In the genomic region with DNA sequence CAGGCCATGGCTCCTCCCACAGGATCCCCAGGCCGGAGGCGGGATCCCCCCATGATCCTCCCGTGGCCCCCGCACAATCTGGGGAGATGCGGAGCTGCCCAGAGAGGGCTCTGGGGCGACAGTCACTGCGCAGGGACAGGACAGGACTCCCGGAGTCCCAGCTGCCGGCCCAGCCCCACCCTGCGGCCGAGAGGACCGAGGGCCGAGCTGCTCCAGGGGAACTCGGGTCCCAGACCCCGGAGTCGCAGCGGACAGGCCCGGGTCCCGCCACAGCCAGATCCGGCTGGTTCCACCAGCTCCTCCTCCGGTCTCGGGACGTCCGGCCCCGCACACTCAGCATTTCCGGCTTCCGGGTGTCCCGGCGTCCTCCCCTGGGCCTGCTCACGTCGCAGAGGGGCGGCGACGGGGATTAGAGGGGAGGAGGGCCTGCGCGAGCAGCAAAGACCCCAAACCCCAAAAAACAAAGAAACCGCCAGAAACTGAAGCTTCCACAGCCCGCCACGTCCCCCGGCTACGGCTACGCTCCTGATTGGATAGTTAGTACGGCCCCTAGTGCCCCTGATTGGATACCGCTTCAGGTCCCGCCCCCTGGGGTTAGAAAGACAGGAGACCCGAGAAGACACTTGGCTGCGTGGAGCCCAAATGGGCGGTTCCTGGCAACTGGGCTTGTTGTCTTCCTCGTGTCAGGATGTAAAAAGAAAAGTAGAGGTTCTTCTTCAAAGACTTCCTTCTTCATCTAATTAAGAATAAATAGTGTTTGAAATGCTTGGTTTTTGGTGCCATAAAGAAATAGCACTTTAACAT, we compare ENCODE assay signal across 9 cellular contexts. TPM values are rescaled to one million over a fixed set of nuclear protein-coding genes. Genes with fewer than 3 reads are reported as not detected.
A peak's percentile ranks its signal among the peaks of the same experiment; 100 is the strongest.
DNase-seq lines count a peak whose midpoint lies in the region; ATAC-seq and TF ChIP-seq lines count a peak whose summit lies in the region.
"Had no signal": no experiment of that assay in that cellular context is flagged by ENCODE, and none has a peak within 500 bp of the region (broad histone marks: within the 10 kb centered on the region; RNA-seq: fewer than 3 reads in every experiment).

No MANE protein-coding gene starts in this region.

- peaks cover 29% of the 10 kb centered on the region for H3K4me1 ChIP-seq in CD4-positive, alpha-beta memory T cell (ENCODE audit: insufficient read depth, low read length)
- H3K4me1 ChIP-seq in endodermal cell (ENCODE audit: control insufficient read depth, insufficient read depth, low read length) (no peaks in the 10 kb centered on the region), mucosa of rectum (ENCODE audit: control insufficient read depth in 2 of 2, insufficient read depth in 2 of 2, low read length in 2 of 2) (peaks cover 4 to 8% of the 10 kb centered on the region in 2 donors)

- H3K9me3 Mint-ChIP-seq in CD4-positive, alpha-beta memory T cell: no peaks in the 10 kb centered on the region
- H3K9me3 Mint-ChIP-seq in endodermal cell: peaks cover 48% of the 10 kb centered on the region
- no peaks in the 10 kb centered on the region for H3K9me3 Mint-ChIP-seq in stimulated activated memory B cell treated with anti-CD40 and anti-IgM and Interleukin-4, amounts not matched to agents 10 μg/mL and 1 μg/mL and 100 μg/mL, for 72 hours

- POLR2A ChIA-PET in CD4-positive, alpha-beta memory T cell (lab: Charles Lee; ENCODE audit: partially characterized antibody): interaction anchor here (0.7 to 3.8 kb wide), 31 partner anchors 8 to 1389 kb away, joined by 3 to 50 read pairs (median 4); a partner anchor contains a TSS

- TF ChIP-seq CTCF in endodermal cell (conservative IDR thresholded peaks at IDR 0.05): no peak

- ATAC-seq in GM19438 (IDR thresholded peaks at IDR 0.05; ENCODE audit: low read depth, unreplicated experiment) (peak; percentile 92), HG03571 (IDR thresholded peaks at IDR 0.05; ENCODE audit: unreplicated experiment) (peak; percentile 91)
- peak; percentile 99 for ATAC-seq in stimulated activated memory B cell treated with anti-CD40 and anti-IgM and Interleukin-4, amounts not matched to agents 10 μg/mL and 1 μg/mL and 100 μg/mL, for 72 hours

- H3K36me3 Mint-ChIP-seq in CD4-positive, alpha-beta memory T cell: peaks cover 0 to 6% of the 10 kb centered on the region in 2 donors
- H3K36me3 Mint-ChIP-seq in endodermal cell (ENCODE audit: low read depth): no peaks in the 10 kb centered on the region
- no peaks in the 10 kb centered on the region for H3K36me3 Mint-ChIP-seq in stimulated activated memory B cell treated with anti-CD40 and anti-IgM and Interleukin-4, amounts not matched to agents 10 μg/mL and 1 μg/mL and 100 μg/mL, for 72 hours

- no peaks in the 10 kb centered on the region for H3K36me3 ChIP-seq in CD4-positive, alpha-beta memory T cell (ENCODE audit: insufficient read depth, low read length)
- no peaks in the 10 kb centered on the region for H3K36me3 ChIP-seq in endodermal cell (ENCODE audit: control insufficient read depth, insufficient read depth, low read length)
- no peaks in the 10 kb centered on the region for H3K36me3 ChIP-seq in mucosa of rectum (ENCODE audit: control insufficient read depth in 2 of 2, insufficient read depth in 2 of 2, low read length in 2 of 2)

- H3K4me1 Mint-ChIP-seq in CD4-positive, alpha-beta memory T cell: peaks cover 17 to 36% (median 26%) of the 10 kb centered on the region in 4 donors
- no peaks in the 10 kb centered on the region for H3K4me1 Mint-ChIP-seq in endodermal cell
- H3K4me1 Mint-ChIP-seq in stimulated activated memory B cell treated with anti-CD40 and anti-IgM and Interleukin-4, amounts not matched to agents 10 μg/mL and 1 μg/mL and 100 μg/mL, for 72 hours: peaks cover 14% of the 10 kb centered on the region
- H3K4me1 Mint-ChIP-seq: neural crest cell had no signal

- H3K4me3 ChIP-seq in CD4-positive, alpha-beta memory T cell (ENCODE audit: low read length in 2 of 2): peak overlapping the region; percentile 63 to 69
- no peak overlapping the region for H3K4me3 ChIP-seq in endodermal cell (ENCODE audit: low read length)
- peak overlapping the region; percentile 90 for H3K4me3 ChIP-seq in mucosa of rectum (ENCODE audit: low read length in 2 of 2)

- CTCF ChIA-PET in CD4-positive, alpha-beta memory T cell (lab: Charles Lee; ENCODE audit: partially characterized antibody): interaction anchor here (0.8 to 3.1 kb wide), 3 partner anchors 25 to 204 kb away, joined by 3 to 9 read pairs (median 8); no protein-coding TSS in a partner anchor

- peak overlapping the region; percentile 89 to 100 (median 98) for H3K27ac Mint-ChIP-seq in CD4-positive, alpha-beta memory T cell
- no peak overlapping the region for H3K27ac Mint-ChIP-seq in endodermal cell
- peak overlapping the region; percentile 96 for H3K27ac Mint-ChIP-seq in stimulated activated memory B cell treated with anti-CD40 and anti-IgM and Interleukin-4, amounts not matched to agents 10 μg/mL and 1 μg/mL and 100 μg/mL, for 72 hours

- no peaks in the 10 kb centered on the region for H3K27me3 ChIP-seq in CD4-positive, alpha-beta memory T cell (ENCODE audit: insufficient read depth, low read length)
- no peaks in the 10 kb centered on the region for H3K27me3 ChIP-seq in endodermal cell (ENCODE audit: control insufficient read depth, insufficient read depth, low read length, poor library complexity, severe bottlenecking)
- H3K27me3 ChIP-seq in mucosa of rectum (ENCODE audit: control insufficient read depth in 2 of 2, insufficient read depth in 2 of 2, low read length in 2 of 2): no peaks in the 10 kb centered on the region

- peak overlapping the region; percentile 94 for H3K27ac ChIP-seq in CD4-positive, alpha-beta memory T cell (ENCODE audit: low read depth, low read length)
- no peak overlapping the region for H3K27ac ChIP-seq in endodermal cell (ENCODE audit: low read depth, low read length)
- H3K27ac ChIP-seq in mucosa of rectum (ENCODE audit: low read depth in 2 of 2, low read length in 2 of 2): peak overlapping the region; percentile 100

- H3K9me3 ChIP-seq in CD4-positive, alpha-beta memory T cell (ENCODE audit: control insufficient read depth in 1 of 2, low read length in 2 of 2): no peaks in the 10 kb centered on the region
- H3K9me3 ChIP-seq in endodermal cell (ENCODE audit: control insufficient read depth, low read length): peaks cover 51% of the 10 kb centered on the region
- no peaks in the 10 kb centered on the region for H3K9me3 ChIP-seq in mucosa of rectum (ENCODE audit: control insufficient read depth in 2 of 2, low read length in 2 of 2)

- 86 to 91% methylated on average over 29 to 47 of the region's 49 CpGs for WGBS in endodermal cell (ENCODE audit: insufficient coverage in 1 of 2, insufficient read length in 1 of 2), 2 experiments

- H3K27me3 Mint-ChIP-seq in CD4-positive, alpha-beta memory T cell: no peaks in the 10 kb centered on the region
- no peaks in the 10 kb centered on the region for H3K27me3 Mint-ChIP-seq in endodermal cell (ENCODE audit: insufficient read depth)
- H3K27me3 Mint-ChIP-seq in stimulated activated memory B cell treated with anti-CD40 and anti-IgM and Interleukin-4, amounts not matched to agents 10 μg/mL and 1 μg/mL and 100 μg/mL, for 72 hours: peaks cover 14% of the 10 kb centered on the region

- H3K4me3 Mint-ChIP-seq in CD4-positive, alpha-beta memory T cell: peak overlapping the region; percentile 92 to 99 (median 96)
- no peak overlapping the region for H3K4me3 Mint-ChIP-seq in endodermal cell
- H3K4me3 Mint-ChIP-seq in stimulated activated memory B cell treated with anti-CD40 and anti-IgM and Interleukin-4, amounts not matched to agents 10 μg/mL and 1 μg/mL and 100 μg/mL, for 72 hours: peak overlapping the region; percentile 83
- H3K4me3 Mint-ChIP-seq: neural crest cell had no signal

- H3K9ac ChIP-seq in endodermal cell (ENCODE audit: extremely low read depth, low read length, poor library complexity, severe bottlenecking): no peak overlapping the region
- H3K9ac ChIP-seq in mucosa of rectum (ENCODE audit: low read depth in 1 of 2, low read length in 2 of 2): peak overlapping the region; percentile 100

- intact Hi-C loops in CD4-positive, alpha-beta memory T cell (cut with micrococcal nuclease): loop anchor here (1.0 to 5.0 kb wide), 6 partner anchors 8 to 457 kb away; a partner anchor contains a TSS

- peak; percentile 95 to 98 (median 96) for DNase-seq in CD4-positive, alpha-beta memory T cell
- peak; percentile 96 for DNase-seq in NOMO-1 treated with dmso at 0.1 percent for 144 hours (lab: John Stamatoyannopoulos, UW; ENCODE audit: unreplicated experiment)
- peak; percentile 77 to 89 (median 87) for DNase-seq in activated CD8-positive, alpha-beta memory T cell treated with anti-CD3 and anti-CD28 coated beads for 48 hours (ENCODE audit: low read depth in 2 of 3, low spot score in 2 of 3)
- DNase-seq in endodermal cell: peak; percentile 37

RNA-seq across cellular contexts. Expression of a gene that starts 21.3 kb away (rescaled TPM):
- not detected for total RNA-seq in CD4-positive, alpha-beta memory T cell
- not detected for polyA plus RNA-seq in CD4-positive, alpha-beta memory T cell
- total RNA-seq in endodermal cell: under 1 TPM in 1 of 2 donors, not detected in 1; 0.09 TPM
- polyA plus RNA-seq in endodermal cell (2013, experiment 1 of 2): not detected
- not detected for polyA plus RNA-seq in endodermal cell (2013, experiment 2 of 2)
- total RNA-seq: neural crest cell had no signal

RNA-seq across cellular contexts. Expression of a gene that starts 49.3 kb away (rescaled TPM):
- not detected for total RNA-seq in CD4-positive, alpha-beta memory T cell
- polyA plus RNA-seq in CD4-positive, alpha-beta memory T cell: not detected
- not detected for total RNA-seq in endodermal cell
- polyA plus RNA-seq in endodermal cell (2013, experiment 1 of 2): not detected
- polyA plus RNA-seq in endodermal cell (2013, experiment 2 of 2): not detected
- total RNA-seq: neural crest cell had no signal

Comparison
In these comparisons a context has a peak if more than half of its experiments do, and no peak if none do; other contexts are left out.
1. DNase-seq: peak in every context shown above with its lines; median percentile 96 in CD4-positive, alpha-beta memory T cell; 96 in NOMO-1 treated with dmso at 0.1 percent for 144 hours; 87 in activated CD8-positive, alpha-beta memory T cell treated with anti-CD3 and anti-CD28 coated beads for 48 hours; 37 in endodermal cell.